Comparison of ENCODE assay signal across 8 cellular contexts in the genomic region with DNA sequence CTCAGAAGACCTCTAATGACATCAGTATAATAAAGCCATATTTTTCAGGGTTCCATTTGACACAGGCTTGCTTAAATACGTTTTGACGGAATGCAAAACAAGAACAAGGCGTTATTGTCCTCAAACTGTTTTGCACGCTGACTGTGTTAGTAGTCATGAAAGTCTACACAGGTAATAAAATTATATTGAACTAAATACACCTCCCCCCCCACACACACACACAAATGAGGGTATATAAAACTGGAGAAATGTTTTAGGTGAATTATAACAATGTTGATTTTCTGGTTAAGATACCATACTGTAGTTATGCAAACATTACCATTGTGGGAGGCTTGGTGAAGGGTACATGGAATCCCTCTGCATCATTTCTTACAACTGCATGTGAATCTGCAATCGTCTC.
"Had no signal": no experiment of that assay in that cellular context is flagged by ENCODE, and none has a peak within 500 bp of the region (broad histone marks: within the 10 kb centered on the region; RNA-seq: fewer than 3 reads in every experiment).

No MANE protein-coding gene starts in this region.

- H3K36me3 ChIP-seq: HAP-1 had no signal

- H3K27ac ChIP-seq: GM23248 had no signal

- H3K4me3 ChIP-seq: GM23248, HAP-1, K562 had no signal

- H3K4me3 Mint-ChIP-seq: HFFc6 had no signal

- ATAC-seq: HCT116, K562 had no signal

- H3K4me1 ChIP-seq: HAP-1 had no signal

- H3K27ac Mint-ChIP-seq: HFFc6 had no signal

- H3K9ac ChIP-seq: GM23248 had no signal

- H2AFZ ChIP-seq: GM23248 had no signal

- DNase-seq: GM23248, GOT3, H7, HFFc6, IMR-90 had no signal

- H3K9me3 ChIP-seq: HAP-1 had no signal
